ENCODE assay signal across 8 cellular contexts in the genomic region with DNA sequence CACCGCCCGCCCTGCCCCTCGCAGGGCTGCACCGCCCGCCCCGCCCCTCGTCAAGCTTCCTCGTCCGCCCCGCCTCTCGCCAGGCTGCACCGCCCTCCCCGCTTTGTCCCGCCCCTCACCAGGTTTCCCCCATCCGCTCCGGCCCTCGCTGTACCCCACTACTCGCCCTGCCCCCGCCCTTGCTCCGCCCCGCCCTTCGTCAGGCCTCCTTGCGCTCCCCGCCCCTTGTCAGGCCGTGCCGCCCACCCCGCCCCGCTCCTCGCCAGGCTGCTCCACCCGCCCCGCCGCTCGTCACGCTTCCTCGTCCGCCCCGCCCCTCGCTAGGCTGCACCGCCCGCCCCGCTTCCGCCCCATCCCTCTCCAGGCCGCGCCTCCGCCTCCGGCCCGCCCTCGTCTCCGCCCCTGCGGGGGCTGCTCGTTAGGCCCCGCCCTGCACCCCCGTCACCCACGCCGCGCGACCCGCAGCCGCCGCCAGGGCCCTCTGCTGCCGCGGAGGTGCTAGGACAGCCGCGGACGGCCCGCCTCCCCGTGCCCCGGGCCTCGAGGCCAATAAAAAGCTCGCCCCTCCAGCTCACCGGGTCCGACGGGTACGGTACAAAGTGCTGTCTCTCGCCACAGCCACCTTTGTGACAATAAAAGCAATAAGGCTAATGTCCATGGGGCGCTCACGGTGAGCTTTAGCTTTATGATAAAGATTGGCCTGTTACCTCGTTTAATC. TPM values are rescaled to one million over a fixed set of nuclear protein-coding genes. Genes with fewer than 3 reads are reported as not detected.
A peak's percentile ranks its signal among the peaks of the same experiment; 100 is the strongest.
DNase-seq lines count a peak whose midpoint lies in the region; ATAC-seq and TF ChIP-seq lines count a peak whose summit lies in the region.

No MANE protein-coding gene starts in this region.

- H3K27me3 ChIP-seq in HCT116 (ENCODE audit: insufficient read depth, low read length) (no peaks in the 10 kb centered on the region), MG63 (no peaks in the 10 kb centered on the region), neuron (ENCODE audit: insufficient read depth, low read length) (no peaks in the 10 kb centered on the region), stomach smooth muscle (ENCODE audit: control insufficient read depth in 1 of 2, insufficient read depth in 2 of 2, low read length in 2 of 2) (no peaks in the 10 kb centered on the region)

- POLR2A ChIA-PET in HCT116 (lab: Charles Lee): interaction anchor here (0.7 to 1.5 kb wide), 7 partner anchors 10 to 141 kb away, joined by 4 to 9 read pairs (median 4); partner anchors contain the start of genes DNAJB2 and GMPPA

- TF ChIP-seq CTCF in HCT116 (IDR thresholded peaks at IDR 0.05 in 2 of 3, conservative IDR thresholded peaks at IDR 0.05 in 1 of 3; ENCODE audit: borderline replicate concordance in 1 of 3, insufficient read depth in 1 of 3, low read depth in 2 of 3, low read length in 2 of 3): peak; percentile 38 to 64 (median 60); a peak in 4 of 6 replicates
- TF ChIP-seq CTCF in foreskin fibroblast (IDR thresholded peaks at IDR 0.05; ENCODE audit: low read depth, low read length): peak; percentile 37

- TF ChIP-seq RAD21 in HCT116 (IDR thresholded peaks at IDR 0.05; ENCODE audit: low read depth): no peak

- CTCF ChIA-PET in HCT116 (lab: Charles Lee): interaction anchor here (0.6 to 2.9 kb wide), 20 partner anchors 10 to 541 kb away, joined by 3 to 32 read pairs (median 4); no protein-coding TSS in a partner anchor

- RAD21 ChIA-PET in HCT116 (lab: Charles Lee; ENCODE audit: low non-redundant PET in 1 of 2, low total read pairs in 2 of 2, uncharacterized antibody in 2 of 2, unreplicated experiment in 2 of 2): interaction anchor here (0.6 to 1.0 kb wide), 5 partner anchors 78 to 159 kb away, joined by 3 to 6 read pairs (median 4); no protein-coding TSS in a partner anchor

- no peaks in the 10 kb centered on the region for H4K20me1 ChIP-seq in HCT116 (ENCODE audit: insufficient read depth)

- intact Hi-C loops in HCT116 (cut with micrococcal nuclease): loop anchor here (2.0 to 5.0 kb wide), 3 partner anchors 45 to 299 kb away; partner anchors contain the start of genes CNPPD1 and RETREG2

- peak; percentile 97 for DNase-seq in GDM1 (lab: John Stamatoyannopoulos, UW)
- DNase-seq in HCT116 (ENCODE audit: low read depth, low spot score): peak; percentile 90
- peak; percentile 97 for DNase-seq in MG63
- DNase-seq in SHP77 treated with DMSO at 0.1 percent for 48 hours (lab: John Stamatoyannopoulos, UW): peak; percentile 81
- peak; percentile 99 for DNase-seq in activated gamma-delta T cell treated with Interleukin-2 at 50 U/mL for 16 hours
- peak; percentile 97 to 99 for DNase-seq in foreskin fibroblast

- no TSS peak for BruUV-seq in HCT116 (replicated peaks; lab: Mats Ljungman, UMichigan)

- peaks cover 4 to 24% of the 10 kb centered on the region in 2 experiments; a peak in 3 of 4 replicates for H3K36me3 ChIP-seq in HCT116 (ENCODE audit: control insufficient read depth in 1 of 2, insufficient read depth in 2 of 2, low read length in 2 of 2)
- peaks cover 30% of the 10 kb centered on the region for H3K36me3 ChIP-seq in MG63
- H3K36me3 ChIP-seq in neuron (ENCODE audit: insufficient read depth, low read length): peaks cover 7% of the 10 kb centered on the region
- peaks cover 18 to 24% of the 10 kb centered on the region in 2 donors for H3K36me3 ChIP-seq in stomach smooth muscle (ENCODE audit: control insufficient read depth in 2 of 2, insufficient read depth in 2 of 2, low read length in 2 of 2)

- peaks cover 12% of the 10 kb centered on the region; the same call in 1 of the 2 replicates for H3K79me2 ChIP-seq in HCT116 (ENCODE audit: insufficient read depth, low read length)

- peak overlapping the region; percentile 81 for H2AFZ ChIP-seq in HCT116 (ENCODE audit: low read depth, low read length, poor library complexity, severe bottlenecking)
- peak overlapping the region; percentile 47 for H2AFZ ChIP-seq in neuron (ENCODE audit: low read depth, low read length)

- peak overlapping the region; percentile 63 for H3K27ac ChIP-seq in HCT116 (ENCODE audit: low read depth, low read length)
- peak overlapping the region; percentile 80 for H3K27ac ChIP-seq in stomach smooth muscle (ENCODE audit: low read length)

- H3K9me3 ChIP-seq in HCT116 (ENCODE audit: control insufficient read depth in 1 of 2, insufficient read depth in 1 of 2, low read depth in 1 of 2, low read length in 2 of 2) (no peaks in the 10 kb centered on the region), MG63 (no peaks in the 10 kb centered on the region), neuron (ENCODE audit: low read length) (no peaks in the 10 kb centered on the region), stomach smooth muscle (ENCODE audit: control insufficient read depth in 2 of 2, low read length in 2 of 2) (no peaks in the 10 kb centered on the region)

- H3K9me2 ChIP-seq in HCT116 (ENCODE audit: insufficient read depth): no peaks in the 10 kb centered on the region

- H3K4me3 ChIP-seq in HCT116 (replicated peaks in 1 of 2; ENCODE audit: low read depth in 1 of 2, low read length in 2 of 2) (peak overlapping the region; percentile 31 to 49), MG63 (peak overlapping the region; percentile 36), foreskin fibroblast (ENCODE audit: low read depth in 1 of 2, low read length in 2 of 2) (peak overlapping the region; percentile 33 to 55), neuron (ENCODE audit: low read length) (peak overlapping the region; percentile 39), stomach smooth muscle (ENCODE audit: low read length in 2 of 2) (peak overlapping the region; percentile 54 to 68)

- H3K9ac ChIP-seq in HCT116 (ENCODE audit: low read length): peak overlapping the region; percentile 44
- H3K9ac ChIP-seq in stomach smooth muscle (ENCODE audit: low read length in 2 of 2): peak overlapping the region; percentile 54 to 66

- peak; percentile 78 for ATAC-seq in HCT116

- no peak for TF ChIP-seq POLR2A in HCT116 (IDR thresholded peaks at IDR 0.05; ENCODE audit: borderline replicate concordance, extremely low read depth, insufficient read depth, insufficient read length)

- H3K4me1 ChIP-seq in HCT116 (ENCODE audit: control insufficient read depth in 1 of 2, insufficient read depth in 2 of 2, low read length in 2 of 2) (peaks cover 9 to 18% of the 10 kb centered on the region in 2 experiments; a peak in 3 of 4 replicates), neuron (ENCODE audit: insufficient read depth, low read length) (peaks cover 12% of the 10 kb centered on the region), stomach smooth muscle (ENCODE audit: control insufficient read depth, insufficient read depth, low read length) (peaks cover 35% of the 10 kb centered on the region)

- peak overlapping the region; percentile 66 for H3K4me2 ChIP-seq in HCT116 (ENCODE audit: low read length)

TF ChIP-seq in HCT116, 20 proteins besides CTCF, POLR2A, EP300 and RAD21:
- TF ChIP-seq SP1 (IDR thresholded peaks at IDR 0.05; ENCODE audit: low read depth) (peak; percentile 54), EGR1 (IDR thresholded peaks at IDR 0.05; ENCODE audit: low read depth) (peak; percentile 93), YY1 (IDR thresholded peaks at IDR 0.05; ENCODE audit: extremely low read depth, insufficient replicate concordance, low read depth, low read length) (no peak), JUND (IDR thresholded peaks at IDR 0.05) (no peak)
- TF ChIP-seq, protein P1, sequence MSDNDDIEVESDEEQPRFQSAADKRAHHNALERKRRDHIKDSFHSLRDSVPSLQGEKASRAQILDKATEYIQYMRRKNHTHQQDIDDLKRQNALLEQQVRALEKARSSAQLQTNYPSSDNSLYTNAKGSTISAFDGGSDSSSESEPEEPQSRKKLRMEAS (IDR thresholded peaks at IDR 0.05): peak; percentile 67; the same call in 1 of the 2 replicates

RNA-seq across cellular contexts. Expression of gene DNPEP, which starts 0.6 kb away (rescaled TPM):
- 80.1 TPM for total RNA-seq in HCT116 (2021; ENCODE audit: unreplicated experiment)
- polyA plus RNA-seq in HCT116 (2012): 106 and 109 TPM in 2 replicates
- 56.4 and 73.1 TPM in 2 replicates for total RNA-seq in MG63 (2014; rRNA removed; shearing (Covaris generic); ENCODE audit: low replicate concordance)

RNA-seq across cellular contexts. Expression of gene DES, which starts 29.9 kb away (rescaled TPM):
- total RNA-seq in HCT116 (2021; ENCODE audit: unreplicated experiment): 4.2 TPM
- 5.4 and 7.3 TPM in 2 replicates for polyA plus RNA-seq in HCT116 (2012)
- total RNA-seq in MG63 (2014; rRNA removed; shearing (Covaris generic); ENCODE audit: low replicate concordance): 3.8 and 22.6 TPM in 2 replicates

RNA-seq across cellular contexts. Expression of gene SPEG, which starts 46.4 kb away (rescaled TPM):
- 56.6 TPM for total RNA-seq in HCT116 (2021; ENCODE audit: unreplicated experiment)
- 52.7 and 53.2 TPM in 2 replicates for polyA plus RNA-seq in HCT116 (2012)
- 11.6 and 12.6 TPM in 2 replicates for total RNA-seq in MG63 (2014; rRNA removed; shearing (Covaris generic); ENCODE audit: low replicate concordance)

RNA-seq across cellular contexts. Expression of gene RESP18, which starts 55.7 kb away (rescaled TPM):
- total RNA-seq in HCT116 (2021; ENCODE audit: unreplicated experiment): not detected
- polyA plus RNA-seq in HCT116 (2012): not detected in 2 replicates
- total RNA-seq in MG63 (2014; rRNA removed; shearing (Covaris generic); ENCODE audit: low replicate concordance): not detected in 2 replicates

Comparison
In these comparisons a context has a peak if more than half of its experiments do, and no peak if none do; other contexts are left out.
1. Peak in every context shown above with its lines: DNase-seq, ATAC-seq, H3K4me3 ChIP-seq and H3K27ac ChIP-seq.